ENCODE assay signal across 12 cellular contexts in the genomic region with DNA sequence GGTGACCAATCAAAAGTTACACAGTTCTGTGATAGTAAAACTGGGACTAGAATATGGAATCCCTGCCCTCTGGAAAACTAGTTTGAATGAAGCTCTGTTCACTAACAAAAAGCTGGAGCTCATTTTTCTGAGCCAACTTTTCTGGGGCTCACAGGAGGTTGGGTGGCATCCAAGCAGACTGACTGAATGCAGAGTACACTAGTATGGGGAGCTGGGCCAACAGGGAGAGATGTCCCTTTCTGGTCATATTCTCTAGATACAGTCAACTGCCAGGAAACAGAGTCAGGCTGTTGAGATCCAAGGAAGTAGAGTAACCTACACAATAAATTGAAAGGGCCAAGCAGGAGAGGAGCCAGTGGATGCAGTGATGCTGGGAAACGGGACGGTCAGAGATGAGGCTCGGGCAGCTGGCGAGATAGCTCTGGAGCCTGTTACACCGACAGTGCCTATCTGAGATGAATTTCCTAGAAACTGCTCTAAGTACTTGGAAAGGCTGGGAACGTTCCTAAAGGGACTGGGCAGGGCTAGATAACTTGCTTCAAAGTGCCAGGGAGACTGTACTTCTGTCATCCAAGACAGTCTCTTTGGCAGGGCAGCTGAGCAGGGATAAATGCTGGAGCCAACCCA.
DNase-seq lines count a peak whose midpoint lies in the region; ATAC-seq and TF ChIP-seq lines count a peak whose summit lies in the region.
"Had no signal": no experiment of that assay in that cellular context is flagged by ENCODE, and none has a peak within 500 bp of the region (broad histone marks: within the 10 kb centered on the region; RNA-seq: fewer than 3 reads in every experiment).

No MANE protein-coding gene starts in this region.

- BruUV-seq in OCI-LY7 (replicated peaks; lab: Mats Ljungman, UMichigan) = no TSS peak

- ATAC-seq in body of pancreas (no peak), GM21390 (IDR thresholded peaks at IDR 0.05; ENCODE audit: unreplicated experiment) (no peak)

- intact Hi-C loops in body of pancreas (cut with DNase I) (no loop called here), left ventricle myocardium inferior (cut with micrococcal nuclease) (no loop called here), OCI-LY7 (cut with micrococcal nuclease; ENCODE audit: unreplicated experiment) (no loop called here)

- no peaks in the 10 kb centered on the region for H3K9me3 ChIP-seq in body of pancreas
- no peaks in the 10 kb centered on the region for H3K9me3 ChIP-seq in left ventricle myocardium inferior (replicated peaks)
- H3K9me3 ChIP-seq in parathyroid adenoma (ENCODE audit: control insufficient read depth, low read length) = no peaks in the 10 kb centered on the region
- no peaks in the 10 kb centered on the region for H3K9me3 ChIP-seq in OCI-LY7 (ENCODE audit: low read length)
- H3K9me3 ChIP-seq: psoas muscle had no signal

- H3K9ac ChIP-seq in parathyroid adenoma = no peak overlapping the region

- no peak overlapping the region for H3K4me3 ChIP-seq in body of pancreas
- no peak overlapping the region for H3K4me3 ChIP-seq in left ventricle myocardium inferior
- H3K4me3 ChIP-seq in parathyroid adenoma (ENCODE audit: low read depth, low read length) = no peak overlapping the region
- H3K4me3 ChIP-seq in OCI-LY7 (ENCODE audit: low read depth, low read length, poor library complexity, severe bottlenecking) = no peak overlapping the region
- H3K4me3 ChIP-seq: psoas muscle had no signal

- POLR2A ChIA-PET in OCI-LY7 (lab: Charles Lee) = interaction anchor here (0.6 to 2.5 kb wide), 4 partner anchors 10 to 270 kb away, joined by 3 to 11 read pairs (median 3); no protein-coding TSS in a partner anchor

- DNase-seq in HUDEP-2 (lab: John Stamatoyannopoulos, UW; ENCODE audit: unreplicated experiment in 76 of 76) (peak in 65 of 76 experiments; percentile 4 to 87 (median 45)), body of pancreas (peak; percentile 21 to 65 (median 44)), left ventricle myocardium inferior (peak; percentile 75), OCI-LY7 (ENCODE audit: low spot score) (no peak), HK-2 (ENCODE audit: unreplicated experiment) (no peak), NCI-H1436 treated with DMSO at 0.1 percent for 48 hours (lab: John Stamatoyannopoulos, UW) (no peak)
- DNase-seq: activated CD4-positive, alpha-beta T cell treated with anti-CD3 and anti-CD28 coated beads, Interleukin-2, amount 10 ng/mL, durations not matched to agents 24 days and 14 days; CD4-positive, CD25-positive, alpha-beta regulatory T cell; NCI-H1105 had no signal

- TF ChIP-seq CTCF in body of pancreas (IDR thresholded peaks at IDR 0.05) = no peak
- no peak for TF ChIP-seq CTCF in left ventricle myocardium inferior (IDR thresholded peaks at IDR 0.05; ENCODE audit: borderline replicate concordance)
- TF ChIP-seq CTCF in parathyroid adenoma (IDR thresholded peaks at IDR 0.05) = no peak
- TF ChIP-seq CTCF in OCI-LY7 (conservative IDR thresholded peaks at IDR 0.05; ENCODE audit: low read length) = no peak

- H3K9me2 ChIP-seq in OCI-LY7 (ENCODE audit: insufficient read depth, low read length) = no peaks in the 10 kb centered on the region

- H3K27me3 ChIP-seq in body of pancreas (no peaks in the 10 kb centered on the region), left ventricle myocardium inferior (ENCODE audit: low read depth) (no peaks in the 10 kb centered on the region), parathyroid adenoma (ENCODE audit: control insufficient read depth, insufficient read depth, low read length) (no peaks in the 10 kb centered on the region)

- H3K4me1 ChIP-seq in body of pancreas (peaks cover 10% of the 10 kb centered on the region), left ventricle myocardium inferior (peaks cover 64% of the 10 kb centered on the region), parathyroid adenoma (peaks cover 14% of the 10 kb centered on the region), OCI-LY7 (ENCODE audit: insufficient read depth, low read length, poor library complexity, severe bottlenecking) (no peaks in the 10 kb centered on the region)

- H2AFZ ChIP-seq in parathyroid adenoma = no peak overlapping the region
- H2AFZ ChIP-seq in OCI-LY7 (ENCODE audit: low read length) = no peak overlapping the region

- 50 to 54% methylated on average over 6 of the region's 6 CpGs for WGBS in body of pancreas, 2 donors

- H4K20me1 ChIP-seq in OCI-LY7 (ENCODE audit: insufficient read depth, low read length) = no peaks in the 10 kb centered on the region

- H3K79me2 ChIP-seq in parathyroid adenoma (peaks cover 9% of the 10 kb centered on the region), OCI-LY7 (ENCODE audit: insufficient read depth, low read depth, low read length) (no peaks in the 10 kb centered on the region)

- TF ChIP-seq POLR2A in body of pancreas (IDR thresholded peaks at IDR 0.05) = no peak

- H3K4me2 ChIP-seq in parathyroid adenoma (ENCODE audit: low read length) (no peak overlapping the region), OCI-LY7 (ENCODE audit: low read length) (no peak overlapping the region)

- CTCF ChIA-PET in OCI-LY7 (lab: Charles Lee; ENCODE audit: unreplicated experiment) = no interaction called here

- H3K27ac ChIP-seq in body of pancreas (no peak overlapping the region), left ventricle myocardium inferior (replicated peaks) (peak overlapping the region; percentile 66), parathyroid adenoma (peak overlapping the region; percentile 68), OCI-LY7 (ENCODE audit: low read depth, low read length, poor library complexity, severe bottlenecking) (no peak overlapping the region)
- H3K27ac ChIP-seq: psoas muscle had no signal

- H3K36me3 ChIP-seq in body of pancreas (replicated peaks in 1 of 2; ENCODE audit: insufficient read depth in 1 of 2, low read depth in 2 of 2) (no peaks in the 10 kb centered on the region), left ventricle myocardium inferior (no peaks in the 10 kb centered on the region), parathyroid adenoma (ENCODE audit: control insufficient read depth, insufficient read depth, low read length) (no peaks in the 10 kb centered on the region), OCI-LY7 (ENCODE audit: insufficient read depth, low read length) (no peaks in the 10 kb centered on the region)

Comparison
In these comparisons a context has a peak if more than half of its experiments do, and no peak if none do; other contexts are left out.
1. DNase-seq: peak in HUDEP-2 (65 of 76), body of pancreas (4 of 4) and left ventricle myocardium inferior (single experiment); none in OCI-LY7 (single experiment), HK-2 (single experiment) and NCI-H1436 treated with DMSO at 0.1 percent for 48 hours (single experiment).
2. H3K27ac ChIP-seq: peak in left ventricle myocardium inferior (single experiment) and parathyroid adenoma (single experiment); none in body of pancreas (0 of 4) and OCI-LY7 (single experiment).